ENCODE assay signal across 15 cellular contexts in genomic region chr9:127173063-127173462, GRCh38. TPM values are rescaled to one million over a fixed set of nuclear protein-coding genes. Genes with fewer than 3 reads are reported as not detected.
"Had no signal": no experiment of that assay in that cellular context is flagged by ENCODE, and none has a peak within 500 bp of the region (broad histone marks: within the 10 kb centered on the region; RNA-seq: fewer than 3 reads in every experiment).

No MANE protein-coding gene starts in this region.

- H3K36me3 ChIP-seq: vagina had no signal

- H3K9me3 ChIP-seq: esophagus squamous epithelium, tibial artery, vagina had no signal

- H3K4me3 Mint-ChIP-seq: activated naive CD4-positive, alpha-beta T cell treated with anti-CD3 and anti-CD28 coated beads, Interleukin-2, amount 10 ng/mL, durations not matched to agents 7 days and 5 days had no signal

- H3K27ac Mint-ChIP-seq: activated naive CD4-positive, alpha-beta T cell treated with anti-CD3 and anti-CD28 coated beads, Interleukin-2, amount 10 ng/mL, durations not matched to agents 7 days and 5 days had no signal

- ATAC-seq: SK-N-SH treated with all-trans-retinoic acid at 6 μM for 48 hours had no signal

- H3K4me3 ChIP-seq: esophagus squamous epithelium, tibial artery, vagina had no signal

- H3K27ac ChIP-seq: esophagus squamous epithelium, tibial artery, vagina had no signal

- H3K4me1 Mint-ChIP-seq: activated naive CD4-positive, alpha-beta T cell treated with anti-CD3 and anti-CD28 coated beads, Interleukin-2, amount 10 ng/mL, durations not matched to agents 7 days and 5 days had no signal

- H3K27me3 ChIP-seq: esophagus squamous epithelium, tibial artery, vagina had no signal

- H3K9me3 Mint-ChIP-seq: activated naive CD4-positive, alpha-beta T cell treated with anti-CD3 and anti-CD28 coated beads, Interleukin-2, amount 10 ng/mL, durations not matched to agents 7 days and 5 days had no signal

- H3K36me3 Mint-ChIP-seq: activated naive CD4-positive, alpha-beta T cell treated with anti-CD3 and anti-CD28 coated beads, Interleukin-2, amount 10 ng/mL, durations not matched to agents 7 days and 5 days had no signal

- DNase-seq: activated CD4-positive, alpha-beta T cell treated with anti-CD3 and anti-CD28 coated beads for 48 hours; activated naive CD4-positive, alpha-beta T cell treated with anti-CD3 and anti-CD28 coated beads, Interleukin-2, amount 10 ng/mL, durations not matched to agents 7 days and 5 days; caudate nucleus; cortex of kidney; effector CD4-positive, alpha-beta T cell; esophagus squamous epithelium; foreskin fibroblast; hippocampal formation; stimulated activated CD4-positive, alpha-beta T cell treated with anti-CD3 and anti-CD28 coated beads, Interleukin-12 subunit alpha, Interleukin-12 subunit beta, amount 100 ng/mL, for 4 hours; stimulated activated CD4-positive, alpha-beta T cell treated with anti-CD3 and anti-CD28 coated beads, Interleukin-2, amount 100 ng/mL, for 24 hours; T-helper 1 cell had no signal

RNA-seq across cellular contexts. Expression of gene ANGPTL2, which starts 50.6 kb away (rescaled TPM):
- polyA plus RNA-seq: neural cell had no signal
